In genomic region chr22:37107779-37108621, GRCh38 we compare ENCODE assay signal across 26 cellular contexts. TPM values are rescaled to one million over a fixed set of nuclear protein-coding genes. Genes with fewer than 3 reads are reported as not detected.
DNase-seq lines count a peak whose midpoint lies in the region; ATAC-seq, FAIRE-seq and TF ChIP-seq lines count a peak whose summit lies in the region.
"Had no signal": no experiment of that assay in that cellular context is flagged by ENCODE, and none has a peak within 500 bp of the region (broad histone marks: within the 10 kb centered on the region; RNA-seq: fewer than 3 reads in every experiment).

No MANE protein-coding gene starts in this region.

- peak overlapping the region; percentile 91 for H3K4me2 ChIP-seq in HepG2 (ENCODE audit: low read depth, low read length)
- H3K4me2 ChIP-seq: A549, GM23338, SK-N-SH had no signal

- TF ChIP-seq RAD21 in HepG2 (CRISPR knock-in tag; IDR thresholded peaks at IDR 0.05) = no peak

- DNase-seq in NCI-H69 (lab: John Stamatoyannopoulos, UW) (peak; percentile 32), HepG2 (ENCODE audit: low spot score) (peak; percentile 68), small intestine (peak; percentile 23), WERI-Rb-1 (no peak)
- DNase-seq in NK-92 treated with Interleukin-12 subunit alpha and Interleukin-12 subunit beta, amount 100 ng/mL, for 24 hours (lab: John Stamatoyannopoulos, UW) = no peak
- no peak for DNase-seq in stimulated activated CD4-positive, alpha-beta T cell treated with anti-CD3 and anti-CD28 coated beads, Interleukin-4, amount 100 ng/mL, for 1 hour
- DNase-seq: C1 segment of cervical spinal cord; CD8-positive, alpha-beta T cell; HFFc6; Kasumi-1; NCI-H1092 treated with DMSO at 0.1 percent for 48 hours; NCI-H1436 treated with DMSO at 0.1 percent for 48 hours; NCI-H187 treated with DMSO at 0.1 percent for 48 hours; NCI-H2107; NCI-H524; SIG-M5; SK-N-SH had no signal

- H3K27me3 ChIP-seq in HepG2 (ENCODE audit: control insufficient read depth in 1 of 2, insufficient read depth in 2 of 2, low read length in 2 of 2) = no peaks in the 10 kb centered on the region
- no peaks in the 10 kb centered on the region for H3K27me3 ChIP-seq in small intestine (ENCODE audit: control insufficient read depth in 2 of 2, insufficient read depth in 2 of 2, low read length in 2 of 2)
- H3K27me3 ChIP-seq in WERI-Rb-1 (ENCODE audit: insufficient read depth, low read depth, severe bottlenecking) = no peaks in the 10 kb centered on the region

- H3K4me3 ChIP-seq in HepG2 (replicated peaks in 1 of 3; ENCODE audit: insufficient read depth in 1 of 3, low read depth in 2 of 3, low read length in 3 of 3) = peak overlapping the region in 2 of 3 experiments; percentile 29 to 72; a peak in 4 of 6 replicates
- no peak overlapping the region for H3K4me3 ChIP-seq in small intestine (ENCODE audit: low read depth in 1 of 2, low read length in 2 of 2)
- H3K4me3 ChIP-seq in WERI-Rb-1 (ENCODE audit: low read depth, low read length) = no peak overlapping the region
- H3K4me3 ChIP-seq: A549, GM23338, HAP-1, K562 had no signal

- in situ Hi-C loops in HepG2 (cut with HindIII; ENCODE audit: extremely low pct_ligation_motif_present, low pct_unique_long_range_greater_than_20kb) = no loop called here

- 16% methylated on average over 13 of the region's 18 CpGs for WGBS in HepG2 (ENCODE audit: low lambda C conversion rate)
- WGBS in small intestine, 3 donors = 54 to 76% (median 64%) methylated on average over 18 of the region's 18 CpGs

- TF ChIP-seq CTCF in HepG2 (CRISPR knock-in tag; IDR thresholded peaks at IDR 0.05) (no peak), WERI-Rb-1 (IDR thresholded peaks at IDR 0.05; ENCODE audit: low read depth, low read length) (no peak)

- CTCF ChIA-PET in HepG2 (lab: Yijun Ruan, JAX; ENCODE audit: low intra/inter-chr PET ratio, low total read pairs) = no interaction called here

- H4K20me1 ChIP-seq in HepG2 (ENCODE audit: insufficient read depth, low read length) = no peaks in the 10 kb centered on the region

- H3K27me3 Mint-ChIP-seq in activated T-helper 17 cell treated with anti-CD3 and anti-CD28 coated beads, Interleukin-2, amount 50 U/mL, for 72 hours = no peaks in the 10 kb centered on the region

- peak overlapping the region; percentile 77; the same call in 1 of the 2 replicates for H3K9ac ChIP-seq in HepG2 (ENCODE audit: insufficient read depth, low read depth, low read length)
- H3K9ac ChIP-seq: SK-N-SH had no signal

- no TSS peak for BruUV-seq in HepG2 (replicated peaks; lab: Mats Ljungman, UMichigan)

- H3K36me3 Mint-ChIP-seq in activated T-helper 17 cell treated with anti-CD3 and anti-CD28 coated beads, Interleukin-2, amount 50 U/mL, for 72 hours (ENCODE audit: low read depth) = no peaks in the 10 kb centered on the region
- H3K36me3 Mint-ChIP-seq: CD8-positive, alpha-beta T cell had no signal

- no peaks in the 10 kb centered on the region for H3K9me3 Mint-ChIP-seq in activated T-helper 17 cell treated with anti-CD3 and anti-CD28 coated beads, Interleukin-2, amount 50 U/mL, for 72 hours
- H3K9me3 Mint-ChIP-seq: CD8-positive, alpha-beta T cell; GM23338; HFFc6 had no signal

- H3K4me3 Mint-ChIP-seq in activated T-helper 17 cell treated with anti-CD3 and anti-CD28 coated beads, Interleukin-2, amount 50 U/mL, for 72 hours = no peak overlapping the region
- H3K4me3 Mint-ChIP-seq: CD8-positive, alpha-beta T cell; GM23338; HFFc6 had no signal

- FAIRE-seq in HepG2 (lab: Jason Lieb, UNC) (peak; percentile 83), small intestine (lab: Jason Lieb, UNC) (no peak)
- FAIRE-seq: A549, G401.6, K562, RCC 7860 had no signal

- peak overlapping the region; percentile 86 for H3K27ac ChIP-seq in HepG2 (ENCODE audit: extremely low read length, insufficient read depth, low read length)
- H3K27ac ChIP-seq in small intestine (ENCODE audit: low read depth in 1 of 2, low read length in 1 of 2) = no peak overlapping the region
- H3K27ac ChIP-seq in WERI-Rb-1 = no peak overlapping the region
- H3K27ac ChIP-seq: A549 had no signal

- peaks cover 16% of the 10 kb centered on the region for H3K4me1 Mint-ChIP-seq in activated T-helper 17 cell treated with anti-CD3 and anti-CD28 coated beads, Interleukin-2, amount 50 U/mL, for 72 hours

- no peak for TF ChIP-seq EP300 in HepG2 (IDR thresholded peaks at IDR 0.05; ENCODE audit: low read depth in 2 of 2, low read length in 2 of 2)
- TF ChIP-seq EP300 in HepG2 (CRISPR knock-in tag; IDR thresholded peaks at IDR 0.05; ENCODE audit: borderline replicate concordance) = no peak

- no peaks in the 10 kb centered on the region for H3K9me3 ChIP-seq in HepG2 (ENCODE audit: low read length)
- no peaks in the 10 kb centered on the region for H3K9me3 ChIP-seq in small intestine (ENCODE audit: control insufficient read depth, low read depth)
- H3K9me3 ChIP-seq in WERI-Rb-1 (ENCODE audit: severe bottlenecking) = no peaks in the 10 kb centered on the region
- H3K9me3 ChIP-seq: A549, Caco-2, HAP-1, SK-N-SH had no signal

- no peak for TF ChIP-seq POLR2A in HepG2 (IDR thresholded peaks at IDR 0.05; ENCODE audit: insufficient read depth in 1 of 2, low read depth in 2 of 2, low read length in 2 of 2)

- H3K4me1 ChIP-seq in HepG2 (ENCODE audit: insufficient read depth, low read length) (peaks cover 75% of the 10 kb centered on the region), small intestine (ENCODE audit: control insufficient read depth in 2 of 2, insufficient read depth in 1 of 2, low read depth in 1 of 2, low read length in 1 of 2) (no peaks in the 10 kb centered on the region)
- H3K4me1 ChIP-seq: A549, HAP-1 had no signal

- H3K27ac Mint-ChIP-seq in activated T-helper 17 cell treated with anti-CD3 and anti-CD28 coated beads, Interleukin-2, amount 50 U/mL, for 72 hours = peak overlapping the region; percentile 15
- H3K27ac Mint-ChIP-seq: CD8-positive, alpha-beta T cell; GM23338; HFFc6 had no signal

- no peaks in the 10 kb centered on the region for H3K79me2 ChIP-seq in HepG2 (ENCODE audit: insufficient read depth, low read length)

- POLR2A ChIA-PET in HepG2 (lab: Yijun Ruan, JAX) = no interaction called here

- H2AFZ ChIP-seq in HepG2 (ENCODE audit: low read length) = no peak overlapping the region
- H2AFZ ChIP-seq: GM23338 had no signal

- intact Hi-C loops in HepG2 (cut with micrococcal nuclease; ENCODE audit: unreplicated experiment) = loop anchor here (2.0 kb wide), 1 partner anchor 75 kb away; no protein-coding TSS in a partner anchor

- no peak for ATAC-seq in activated T-helper 17 cell treated with anti-CD3 and anti-CD28 coated beads, Interleukin-2, amount 50 U/mL, for 72 hours (replicated peaks)
- peak; percentile 45 for ATAC-seq in HepG2
- ATAC-seq: A549; CD8-positive, alpha-beta T cell; GM23338; K562 had no signal

- no peaks in the 10 kb centered on the region for H3K36me3 ChIP-seq in HepG2 (replicated peaks in 1 of 2; ENCODE audit: control insufficient read depth in 1 of 2, insufficient read depth in 2 of 2, low read length in 2 of 2)
- no peaks in the 10 kb centered on the region for H3K36me3 ChIP-seq in small intestine (ENCODE audit: control insufficient read depth in 2 of 2, insufficient read depth in 2 of 2, low read length in 2 of 2)
- no peaks in the 10 kb centered on the region for H3K36me3 ChIP-seq in WERI-Rb-1
- H3K36me3 ChIP-seq: HAP-1 had no signal

RNA-seq across cellular contexts. Expression of gene TMPRSS6, which starts 1.5 kb away (rescaled TPM):
- total RNA-seq in activated T-helper 17 cell treated with anti-CD3 and anti-CD28 coated beads, Interleukin-2, amount 50 U/mL, for 72 hours = 100 to 1,000 TPM in 1 of 2 donors, 10 to 100 TPM in 1; 86.6 to 343 TPM
- 1.5 and 4.2 TPM in 2 replicates for total RNA-seq in HepG2 (2016; rRNA removed; fragmentation: Illumina TruSeq; extraction: Trizol)
- total RNA-seq in HepG2 (2016; cell fraction: cytosol; rRNA removed; fragmentation: Illumina TruSeq; extraction: Trizol; ENCODE audit: low read depth) = 1.1 and 1.5 TPM in 2 replicates
- 1.5 and 5.2 TPM in 2 replicates for total RNA-seq in HepG2 (2016; cell fraction: insoluble cytoplasmic fraction; rRNA removed; fragmentation: Illumina TruSeq; extraction: Trizol)
- total RNA-seq in HepG2 (2016; cell fraction: membrane; rRNA removed; fragmentation: Illumina TruSeq; extraction: Trizol) = 1.7 and 2.7 TPM in 2 replicates
- 5.1 and 6.1 TPM in 2 replicates for total RNA-seq in HepG2 (2016; cell fraction: nucleus; rRNA removed; fragmentation: Illumina TruSeq; extraction: Trizol)
- polyA plus RNA-seq in HepG2 (2011; rRNA removed) = 4.8 and 8.5 TPM in 2 replicates
- 5.4 and 5.9 TPM in 2 replicates for polyA plus RNA-seq in HepG2 (2011; cell fraction: cytosol; rRNA removed)
- 16.8 and 19.4 TPM in 2 replicates for polyA plus RNA-seq in HepG2 (2011; cell fraction: nucleus; rRNA removed)
- polyA plus RNA-seq in HepG2 (2012) = 4.2 and 6.4 TPM in 2 replicates
- 1.7 TPM in 2 replicates for polyA plus RNA-seq in HepG2 (2016; cell fraction: cytosol; fragmentation: Illumina TruSeq; extraction: Trizol; ENCODE audit: low read depth)
- polyA plus RNA-seq in HepG2 (2016; cell fraction: insoluble cytoplasmic fraction; fragmentation: Illumina TruSeq; extraction: Trizol; ENCODE audit: low read depth) = 2.3 and 2.6 TPM in 2 replicates
- 2.4 and 3.1 TPM in 2 replicates for polyA plus RNA-seq in HepG2 (2016; cell fraction: membrane; fragmentation: Illumina TruSeq; extraction: Trizol; ENCODE audit: low read depth)
- 10.0 and 11.5 TPM in 2 replicates for polyA plus RNA-seq in HepG2 (2016; cell fraction: nucleus; fragmentation: Illumina TruSeq; extraction: Trizol; ENCODE audit: insufficient read depth, low read depth)
- polyA minus RNA-seq in HepG2 (2011; rRNA and poly(A)+ RNA removed; ENCODE audit: low replicate concordance) = 6.6 TPM in 1 of 2 replicates, not detected in the other
- 1.1 and 1.9 TPM in 2 replicates for polyA minus RNA-seq in HepG2 (2011; cell fraction: cytosol; rRNA and poly(A)+ RNA removed)
- 4.0 and 5.2 TPM in 2 replicates for polyA minus RNA-seq in HepG2 (2011; cell fraction: nucleus; rRNA and poly(A)+ RNA removed)
- 1 to 10 TPM in 1 of 3 donors, under 1 TPM in 2; 0.40 to 2.2 (median 0.45) TPM for polyA plus RNA-seq in small intestine
- total RNA-seq: GM23338, HFFc6, K562, M059J had no signal
- polyA plus RNA-seq: A549, SK-N-SH had no signal

RNA-seq across cellular contexts. Expression of gene IL2RB, which starts 41.7 kb away (rescaled TPM):
- 100 to 1,000 TPM; 425 to 498 TPM for total RNA-seq in activated T-helper 17 cell treated with anti-CD3 and anti-CD28 coated beads, Interleukin-2, amount 50 U/mL, for 72 hours
- total RNA-seq in HepG2 (2016; rRNA removed; fragmentation: Illumina TruSeq; extraction: Trizol) = not detected in 2 replicates
- total RNA-seq in HepG2 (2016; cell fraction: cytosol; rRNA removed; fragmentation: Illumina TruSeq; extraction: Trizol; ENCODE audit: low read depth) = not detected in 2 replicates
- not detected in 2 replicates for total RNA-seq in HepG2 (2016; cell fraction: insoluble cytoplasmic fraction; rRNA removed; fragmentation: Illumina TruSeq; extraction: Trizol)
- not detected in 2 replicates for total RNA-seq in HepG2 (2016; cell fraction: membrane; rRNA removed; fragmentation: Illumina TruSeq; extraction: Trizol)
- total RNA-seq in HepG2 (2016; cell fraction: nucleus; rRNA removed; fragmentation: Illumina TruSeq; extraction: Trizol) = not detected in 2 replicates
- 0.05 TPM in 1 of 2 replicates, not detected in the other for polyA plus RNA-seq in HepG2 (2011; rRNA removed)
- 0.10 TPM in 1 of 2 replicates, not detected in the other for polyA plus RNA-seq in HepG2 (2011; cell fraction: cytosol; rRNA removed)
- 0.09 TPM in 1 of 2 replicates, not detected in the other for polyA plus RNA-seq in HepG2 (2011; cell fraction: nucleus; rRNA removed)
- polyA plus RNA-seq in HepG2 (2012) = 0.03 TPM in 1 of 2 replicates, not detected in the other
- not detected in 2 replicates for polyA plus RNA-seq in HepG2 (2016; cell fraction: cytosol; fragmentation: Illumina TruSeq; extraction: Trizol; ENCODE audit: low read depth)
- polyA plus RNA-seq in HepG2 (2016; cell fraction: insoluble cytoplasmic fraction; fragmentation: Illumina TruSeq; extraction: Trizol; ENCODE audit: low read depth) = not detected in 2 replicates
- polyA plus RNA-seq in HepG2 (2016; cell fraction: membrane; fragmentation: Illumina TruSeq; extraction: Trizol; ENCODE audit: low read depth) = not detected in 2 replicates
- not detected in 2 replicates for polyA plus RNA-seq in HepG2 (2016; cell fraction: nucleus; fragmentation: Illumina TruSeq; extraction: Trizol; ENCODE audit: insufficient read depth, low read depth)
- polyA minus RNA-seq in HepG2 (2011; rRNA and poly(A)+ RNA removed; ENCODE audit: low replicate concordance) = 0.06 TPM in 1 of 2 replicates, not detected in the other
- not detected in 2 replicates for polyA minus RNA-seq in HepG2 (2011; cell fraction: cytosol; rRNA and poly(A)+ RNA removed)
- not detected in 2 replicates for polyA minus RNA-seq in HepG2 (2011; cell fraction: nucleus; rRNA and poly(A)+ RNA removed)
- 1 to 10 TPM; 1.0 to 1.6 (median 1.6) TPM for polyA plus RNA-seq in small intestine
- total RNA-seq: Caco-2, HFFc6 had no signal

RNA-seq across cellular contexts. Expression of gene KCTD17, which starts 56.5 kb away (rescaled TPM):
- 10 to 100 TPM; 39.4 to 41.9 TPM for total RNA-seq in activated T-helper 17 cell treated with anti-CD3 and anti-CD28 coated beads, Interleukin-2, amount 50 U/mL, for 72 hours
- 4.5 and 5.3 TPM in 2 replicates for total RNA-seq in HepG2 (2016; rRNA removed; fragmentation: Illumina TruSeq; extraction: Trizol)
- 2.1 and 2.4 TPM in 2 replicates for total RNA-seq in HepG2 (2016; cell fraction: cytosol; rRNA removed; fragmentation: Illumina TruSeq; extraction: Trizol; ENCODE audit: low read depth)
- total RNA-seq in HepG2 (2016; cell fraction: insoluble cytoplasmic fraction; rRNA removed; fragmentation: Illumina TruSeq; extraction: Trizol) = 3.3 and 4.9 TPM in 2 replicates
- total RNA-seq in HepG2 (2016; cell fraction: membrane; rRNA removed; fragmentation: Illumina TruSeq; extraction: Trizol) = 3.7 and 3.8 TPM in 2 replicates
- 2.9 and 4.4 TPM in 2 replicates for total RNA-seq in HepG2 (2016; cell fraction: nucleus; rRNA removed; fragmentation: Illumina TruSeq; extraction: Trizol)
- polyA plus RNA-seq in HepG2 (2011; rRNA removed) (11.7 and 17.4 TPM in 2 replicates), small intestine (10 to 100 TPM in 1 of 3 donors, 1 to 10 TPM in 2; 3.6 to 18.8 (median 9.7) TPM)
- polyA plus RNA-seq in HepG2 (2011; cell fraction: cytosol; rRNA removed) = 11.0 and 11.5 TPM in 2 replicates
- polyA plus RNA-seq in HepG2 (2011; cell fraction: nucleus; rRNA removed) = 52.2 and 53.1 TPM in 2 replicates
- polyA plus RNA-seq in HepG2 (2012) = 5.3 and 11.6 TPM in 2 replicates
- polyA plus RNA-seq in HepG2 (2016; cell fraction: cytosol; fragmentation: Illumina TruSeq; extraction: Trizol; ENCODE audit: low read depth) = 2.5 and 3.1 TPM in 2 replicates
- polyA plus RNA-seq in HepG2 (2016; cell fraction: insoluble cytoplasmic fraction; fragmentation: Illumina TruSeq; extraction: Trizol; ENCODE audit: low read depth) = 4.6 and 5.0 TPM in 2 replicates
- 2.8 and 4.0 TPM in 2 replicates for polyA plus RNA-seq in HepG2 (2016; cell fraction: membrane; fragmentation: Illumina TruSeq; extraction: Trizol; ENCODE audit: low read depth)
- 5.0 and 5.9 TPM in 2 replicates for polyA plus RNA-seq in HepG2 (2016; cell fraction: nucleus; fragmentation: Illumina TruSeq; extraction: Trizol; ENCODE audit: insufficient read depth, low read depth)
- polyA minus RNA-seq in HepG2 (2011; rRNA and poly(A)+ RNA removed; ENCODE audit: low replicate concordance) = 0.28 and 24.0 TPM in 2 replicates
- polyA minus RNA-seq in HepG2 (2011; cell fraction: cytosol; rRNA and poly(A)+ RNA removed) = 4.6 and 5.1 TPM in 2 replicates
- polyA minus RNA-seq in HepG2 (2011; cell fraction: nucleus; rRNA and poly(A)+ RNA removed) = 6.8 and 7.3 TPM in 2 replicates

Comparison
In these comparisons a context has a peak if more than half of its experiments do, and no peak if none do; other contexts are left out.
1. DNase-seq: peak in NCI-H69 (single experiment), HepG2 (single experiment) and small intestine (single experiment); none in NK-92 treated with Interleukin-12 subunit alpha and Interleukin-12 subunit beta, amount 100 ng/mL, for 24 hours (single experiment), WERI-Rb-1 (single experiment) and stimulated activated CD4-positive, alpha-beta T cell treated with anti-CD3 and anti-CD28 coated beads, Interleukin-4, amount 100 ng/mL, for 1 hour (single experiment).
2. H3K4me3 ChIP-seq: peak in HepG2 (2 of 3); none in small intestine (0 of 2) and WERI-Rb-1 (single experiment).
3. RNA of gene TMPRSS6, which starts 1.5 kb away (total RNA-seq): 86.6 to 343 TPM in activated T-helper 17 cell treated with anti-CD3 and anti-CD28 coated beads, Interleukin-2, amount 50 U/mL, for 72 hours; 1.1 to 6.1 TPM in HepG2; every median in the first group is over 10 times any median in the second.
4. RNA of gene IL2RB, which starts 41.7 kb away (total RNA-seq): 425 to 498 TPM in activated T-helper 17 cell treated with anti-CD3 and anti-CD28 coated beads, Interleukin-2, amount 50 U/mL, for 72 hours; not detected in HepG2; every median in the first group is over 100 times any median in the second.